Comparison of ENCODE assay signal across 15 cellular contexts in genomic region chr19:38527466-38528136, GRCh38.
A peak's percentile ranks its signal among the peaks of the same experiment; 100 is the strongest.
DNase-seq lines count a peak whose midpoint lies in the region; ATAC-seq and TF ChIP-seq lines count a peak whose summit lies in the region.
"Had no signal": no experiment of that assay in that cellular context is flagged by ENCODE, and none has a peak within 500 bp of the region (broad histone marks: within the 10 kb centered on the region; RNA-seq: fewer than 3 reads in every experiment).

No MANE protein-coding gene starts in this region.

- POLR2A ChIA-PET in activated CD4-positive, alpha-beta memory T cell treated with anti-CD3 and anti-CD28 coated beads, Interleukin-2, amount 10 ng/mL, durations not matched to agents 7 days and 5 days (lab: Charles Lee) = no interaction called here

- H3K27me3 ChIP-seq in psoas muscle (ENCODE audit: insufficient read depth in 3 of 3, low read length in 2 of 3) (no peaks in the 10 kb centered on the region), ascending aorta (no peaks in the 10 kb centered on the region)
- H3K27me3 ChIP-seq: vagina had no signal

- WGBS in psoas muscle, 3 donors = 73 to 81% (median 73%) methylated on average over 32 of the region's 32 CpGs

- no peaks in the 10 kb centered on the region for H3K4me1 Mint-ChIP-seq in activated T-cell treated with anti-CD3 and anti-CD28 coated beads, Interleukin-2, amount 50 U/mL, for 24 hours (ENCODE audit: low read depth)
- H3K4me1 Mint-ChIP-seq in activated CD4-positive, alpha-beta memory T cell treated with anti-CD3 and anti-CD28 coated beads, Interleukin-2, amount 10 ng/mL, durations not matched to agents 7 days and 5 days = no peaks in the 10 kb centered on the region
- H3K4me1 Mint-ChIP-seq: stimulated activated memory B cell treated with anti-CD40 and anti-IgM and Interleukin-4, amounts not matched to agents 10 μg/mL and 1 μg/mL and 100 μg/mL, for 72 hours had no signal

- ATAC-seq in psoas muscle (peak in 1 of 4 donors; percentile 3), HG03354 (IDR thresholded peaks at IDR 0.05; ENCODE audit: poor library complexity, severe bottlenecking, unreplicated experiment) (no peak)
- ATAC-seq: lower lobe of right lung; stimulated activated memory B cell treated with anti-CD40 and anti-IgM and Interleukin-4, amounts not matched to agents 10 μg/mL and 1 μg/mL and 100 μg/mL, for 72 hours had no signal

- no peak overlapping the region for H3K4me3 Mint-ChIP-seq in activated T-cell treated with anti-CD3 and anti-CD28 coated beads, Interleukin-2, amount 50 U/mL, for 24 hours
- H3K4me3 Mint-ChIP-seq in activated CD4-positive, alpha-beta memory T cell treated with anti-CD3 and anti-CD28 coated beads, Interleukin-2, amount 10 ng/mL, durations not matched to agents 7 days and 5 days = no peak overlapping the region
- H3K4me3 Mint-ChIP-seq: nephron; stimulated activated memory B cell treated with anti-CD40 and anti-IgM and Interleukin-4, amounts not matched to agents 10 μg/mL and 1 μg/mL and 100 μg/mL, for 72 hours had no signal

- H3K9me3 ChIP-seq in psoas muscle (no peaks in the 10 kb centered on the region), ascending aorta (no peaks in the 10 kb centered on the region)
- H3K9me3 ChIP-seq: lower lobe of right lung, vagina had no signal

- H3K4me1 ChIP-seq in psoas muscle (no peaks in the 10 kb centered on the region), ascending aorta (no peaks in the 10 kb centered on the region)
- H3K4me1 ChIP-seq: lower lobe of right lung, vagina had no signal

- no peaks in the 10 kb centered on the region for H3K27me3 Mint-ChIP-seq in activated T-cell treated with anti-CD3 and anti-CD28 coated beads, Interleukin-2, amount 50 U/mL, for 24 hours
- H3K27me3 Mint-ChIP-seq in activated CD4-positive, alpha-beta memory T cell treated with anti-CD3 and anti-CD28 coated beads, Interleukin-2, amount 10 ng/mL, durations not matched to agents 7 days and 5 days = peaks cover 2% of the 10 kb centered on the region

- H3K9me3 Mint-ChIP-seq in activated T-cell treated with anti-CD3 and anti-CD28 coated beads, Interleukin-2, amount 50 U/mL, for 24 hours = no peaks in the 10 kb centered on the region
- no peaks in the 10 kb centered on the region for H3K9me3 Mint-ChIP-seq in activated CD4-positive, alpha-beta memory T cell treated with anti-CD3 and anti-CD28 coated beads, Interleukin-2, amount 10 ng/mL, durations not matched to agents 7 days and 5 days
- H3K9me3 Mint-ChIP-seq: IgD-negative memory B cell; nephron; stimulated activated memory B cell treated with anti-CD40 and anti-IgM and Interleukin-4, amounts not matched to agents 10 μg/mL and 1 μg/mL and 100 μg/mL, for 72 hours had no signal

- CTCF ChIA-PET in activated CD4-positive, alpha-beta memory T cell treated with anti-CD3 and anti-CD28 coated beads, Interleukin-2, amount 10 ng/mL, durations not matched to agents 7 days and 5 days (lab: Charles Lee) = interaction anchor here (1.5 kb wide), 1 partner anchor 12 kb away, joined by 4 read pairs; no protein-coding TSS in a partner anchor

- intact Hi-C loops in psoas muscle (cut with DNase I) = no loop called here
- intact Hi-C loops in ascending aorta (cut with DNase I) = no loop called here

- no peak overlapping the region for H3K27ac Mint-ChIP-seq in activated T-cell treated with anti-CD3 and anti-CD28 coated beads, Interleukin-2, amount 50 U/mL, for 24 hours
- H3K27ac Mint-ChIP-seq in activated CD4-positive, alpha-beta memory T cell treated with anti-CD3 and anti-CD28 coated beads, Interleukin-2, amount 10 ng/mL, durations not matched to agents 7 days and 5 days = no peak overlapping the region
- H3K27ac Mint-ChIP-seq: IgD-negative memory B cell, nephron had no signal

- no peaks in the 10 kb centered on the region for H3K36me3 Mint-ChIP-seq in activated T-cell treated with anti-CD3 and anti-CD28 coated beads, Interleukin-2, amount 50 U/mL, for 24 hours (ENCODE audit: low read depth)
- H3K36me3 Mint-ChIP-seq in activated CD4-positive, alpha-beta memory T cell treated with anti-CD3 and anti-CD28 coated beads, Interleukin-2, amount 10 ng/mL, durations not matched to agents 7 days and 5 days (ENCODE audit: low read depth) = no peaks in the 10 kb centered on the region
- H3K36me3 Mint-ChIP-seq: IgD-negative memory B cell; stimulated activated memory B cell treated with anti-CD40 and anti-IgM and Interleukin-4, amounts not matched to agents 10 μg/mL and 1 μg/mL and 100 μg/mL, for 72 hours had no signal

- no peak overlapping the region for H3K4me3 ChIP-seq in Jurkat, Clone E6-1 (ENCODE audit: low read length)
- H3K4me3 ChIP-seq in psoas muscle (no peak overlapping the region), ascending aorta (no peak overlapping the region)
- H3K4me3 ChIP-seq: lower lobe of right lung, vagina had no signal

- DNase-seq in activated T-cell treated with anti-CD3 and anti-CD28 coated beads, Interleukin-2, amount 50 U/mL, for 48 hours = peak; percentile 29 to 37
- no peak for DNase-seq in activated T-cell treated with anti-CD3 and anti-CD28 coated beads, Interleukin-2, amount 50 U/mL, for 24 hours
- DNase-seq in Jurkat, Clone E6-1 (ENCODE audit: low read depth, low spot score) = peak; percentile 11
- peak; percentile 24 for DNase-seq in activated CD4-positive, alpha-beta memory T cell treated with anti-CD3 and anti-CD28 coated beads, Interleukin-2, amount 10 ng/mL, durations not matched to agents 7 days and 5 days
- DNase-seq in psoas muscle = no peak
- DNase-seq in ascending aorta (ENCODE audit: low spot score in 2 of 2) = no peak
- no peak for DNase-seq in NCI-H345 (lab: John Stamatoyannopoulos, UW)
- DNase-seq: activated CD4-positive, alpha-beta T cell treated with anti-CD3 and anti-CD28 coated beads, Interleukin-2, amount 50 U/mL, for 1 hour; NCI-H1417 treated with DMSO at 0.1 percent for 48 hours had no signal

- H3K36me3 ChIP-seq in psoas muscle (ENCODE audit: insufficient read depth in 1 of 2, low read depth in 1 of 2) = peaks cover 3 to 96% of the 10 kb centered on the region in 2 donors
- no peaks in the 10 kb centered on the region for H3K36me3 ChIP-seq in ascending aorta
- H3K36me3 ChIP-seq: lower lobe of right lung, vagina had no signal

- peak overlapping the region; percentile 23 for H3K27ac ChIP-seq in psoas muscle
- no peak overlapping the region for H3K27ac ChIP-seq in ascending aorta
- H3K27ac ChIP-seq: lower lobe of right lung, vagina had no signal

- TF ChIP-seq CTCF in psoas muscle (IDR thresholded peaks at IDR 0.05) (no peak), ascending aorta (IDR thresholded peaks at IDR 0.05) (no peak)

Comparison
In these comparisons a context has a peak if more than half of its experiments do, and no peak if none do; other contexts are left out.
1. DNase-seq: peak in activated T-cell treated with anti-CD3 and anti-CD28 coated beads, Interleukin-2, amount 50 U/mL, for 48 hours (2 of 2), Jurkat, Clone E6-1 (single experiment) and activated CD4-positive, alpha-beta memory T cell treated with anti-CD3 and anti-CD28 coated beads, Interleukin-2, amount 10 ng/mL, durations not matched to agents 7 days and 5 days (single experiment); none in activated T-cell treated with anti-CD3 and anti-CD28 coated beads, Interleukin-2, amount 50 U/mL, for 24 hours (single experiment), psoas muscle (0 of 2), ascending aorta (0 of 2) and NCI-H345 (single experiment).